Comparison of ENCODE assay signal across 1 cellular context in the genomic region with DNA sequence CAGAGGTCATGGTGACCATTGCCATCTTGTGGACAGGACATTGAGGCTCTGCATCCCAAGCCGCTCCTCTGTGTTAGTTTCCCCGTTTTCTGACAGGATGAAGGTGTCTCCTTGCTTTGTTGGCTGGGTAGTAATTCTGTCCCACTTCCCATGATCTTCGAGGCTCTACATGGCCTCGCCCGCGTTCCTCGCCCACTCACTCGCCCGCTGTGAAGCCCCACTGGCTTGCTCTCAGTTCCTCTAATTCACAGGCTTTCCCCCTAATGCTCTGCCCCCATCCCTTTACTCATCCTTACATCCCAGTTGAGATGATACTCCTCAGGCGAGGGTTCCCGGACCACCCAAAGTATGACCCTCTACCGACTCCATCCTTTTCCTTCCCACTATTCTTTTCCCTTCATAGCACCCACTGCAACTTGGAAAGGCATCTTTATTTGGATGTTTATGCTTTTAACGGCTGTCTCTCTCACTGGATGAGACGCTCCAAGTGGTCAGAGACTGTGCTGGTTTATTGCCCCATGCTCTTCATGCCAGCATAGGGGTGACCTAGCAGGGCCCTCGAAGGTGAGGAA.
TF ChIP-seq lines count a peak whose summit lies in the region.

No MANE protein-coding gene starts in this region.

TF ChIP-seq in IMR-90, 13 proteins besides CTCF, POLR2A, EP300 and RAD21:
- TF ChIP-seq FOS (IDR thresholded peaks at IDR 0.05; ENCODE audit: low read depth, low read length) (no peak), MAFK (IDR thresholded peaks at IDR 0.05; ENCODE audit: low read depth, low read length) (no peak), BHLHE40 (IDR thresholded peaks at IDR 0.05; ENCODE audit: low read depth, low read length) (no peak), NFE2L2 (IDR thresholded peaks at IDR 0.05; ENCODE audit: low read depth, low read length) (no peak), MXI1 (IDR thresholded peaks at IDR 0.05; ENCODE audit: borderline replicate concordance, low read depth, low read length) (no peak), SMC3 (IDR thresholded peaks at IDR 0.05; ENCODE audit: low read depth, low read length) (no peak), MAZ (IDR thresholded peaks at IDR 0.05; ENCODE audit: borderline replicate concordance, low read depth, low read length) (no peak), CHD1 (IDR thresholded peaks at IDR 0.05; ENCODE audit: low read depth, low read length) (no peak), CEBPB (IDR thresholded peaks at IDR 0.05; ENCODE audit: low read depth, low read length) (no peak), RFX5 (IDR thresholded peaks at IDR 0.05; ENCODE audit: low read depth, low read length) (no peak), RCOR1 (IDR thresholded peaks at IDR 0.05; ENCODE audit: insufficient replicate concordance, low read length) (no peak)
- TF ChIP-seq, protein P1, sequence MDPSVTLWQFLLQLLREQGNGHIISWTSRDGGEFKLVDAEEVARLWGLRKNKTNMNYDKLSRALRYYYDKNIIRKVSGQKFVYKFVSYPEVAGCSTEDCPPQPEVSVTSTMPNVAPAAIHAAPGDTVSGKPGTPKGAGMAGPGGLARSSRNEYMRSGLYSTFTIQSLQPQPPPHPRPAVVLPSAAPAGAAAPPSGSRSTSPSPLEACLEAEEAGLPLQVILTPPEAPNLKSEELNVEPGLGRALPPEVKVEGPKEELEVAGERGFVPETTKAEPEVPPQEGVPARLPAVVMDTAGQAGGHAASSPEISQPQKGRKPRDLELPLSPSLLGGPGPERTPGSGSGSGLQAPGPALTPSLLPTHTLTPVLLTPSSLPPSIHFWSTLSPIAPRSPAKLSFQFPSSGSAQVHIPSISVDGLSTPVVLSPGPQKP (IDR thresholded peaks at IDR 0.05; ENCODE audit: borderline replicate concordance, low read depth, low read length): no peak
- TF ChIP-seq, protein P2, sequence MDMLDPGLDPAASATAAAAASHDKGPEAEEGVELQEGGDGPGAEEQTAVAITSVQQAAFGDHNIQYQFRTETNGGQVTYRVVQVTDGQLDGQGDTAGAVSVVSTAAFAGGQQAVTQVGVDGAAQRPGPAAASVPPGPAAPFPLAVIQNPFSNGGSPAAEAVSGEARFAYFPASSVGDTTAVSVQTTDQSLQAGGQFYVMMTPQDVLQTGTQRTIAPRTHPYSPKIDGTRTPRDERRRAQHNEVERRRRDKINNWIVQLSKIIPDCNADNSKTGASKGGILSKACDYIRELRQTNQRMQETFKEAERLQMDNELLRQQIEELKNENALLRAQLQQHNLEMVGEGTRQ (IDR thresholded peaks at IDR 0.05; ENCODE audit: low read depth, low read length): no peak
